ENCODE assay signal across 1 cellular context in genomic region chr11:73178092-73178539, GRCh38.
A peak's percentile ranks its signal among the peaks of the same experiment; 100 is the strongest.
TF ChIP-seq lines count a peak whose summit lies in the region.

No MANE protein-coding gene starts in this region.

TF ChIP-seq in GM12878, 131 proteins besides CTCF, POLR2A, EP300 and RAD21 (continued from another document):
- TF ChIP-seq, protein P1, sequence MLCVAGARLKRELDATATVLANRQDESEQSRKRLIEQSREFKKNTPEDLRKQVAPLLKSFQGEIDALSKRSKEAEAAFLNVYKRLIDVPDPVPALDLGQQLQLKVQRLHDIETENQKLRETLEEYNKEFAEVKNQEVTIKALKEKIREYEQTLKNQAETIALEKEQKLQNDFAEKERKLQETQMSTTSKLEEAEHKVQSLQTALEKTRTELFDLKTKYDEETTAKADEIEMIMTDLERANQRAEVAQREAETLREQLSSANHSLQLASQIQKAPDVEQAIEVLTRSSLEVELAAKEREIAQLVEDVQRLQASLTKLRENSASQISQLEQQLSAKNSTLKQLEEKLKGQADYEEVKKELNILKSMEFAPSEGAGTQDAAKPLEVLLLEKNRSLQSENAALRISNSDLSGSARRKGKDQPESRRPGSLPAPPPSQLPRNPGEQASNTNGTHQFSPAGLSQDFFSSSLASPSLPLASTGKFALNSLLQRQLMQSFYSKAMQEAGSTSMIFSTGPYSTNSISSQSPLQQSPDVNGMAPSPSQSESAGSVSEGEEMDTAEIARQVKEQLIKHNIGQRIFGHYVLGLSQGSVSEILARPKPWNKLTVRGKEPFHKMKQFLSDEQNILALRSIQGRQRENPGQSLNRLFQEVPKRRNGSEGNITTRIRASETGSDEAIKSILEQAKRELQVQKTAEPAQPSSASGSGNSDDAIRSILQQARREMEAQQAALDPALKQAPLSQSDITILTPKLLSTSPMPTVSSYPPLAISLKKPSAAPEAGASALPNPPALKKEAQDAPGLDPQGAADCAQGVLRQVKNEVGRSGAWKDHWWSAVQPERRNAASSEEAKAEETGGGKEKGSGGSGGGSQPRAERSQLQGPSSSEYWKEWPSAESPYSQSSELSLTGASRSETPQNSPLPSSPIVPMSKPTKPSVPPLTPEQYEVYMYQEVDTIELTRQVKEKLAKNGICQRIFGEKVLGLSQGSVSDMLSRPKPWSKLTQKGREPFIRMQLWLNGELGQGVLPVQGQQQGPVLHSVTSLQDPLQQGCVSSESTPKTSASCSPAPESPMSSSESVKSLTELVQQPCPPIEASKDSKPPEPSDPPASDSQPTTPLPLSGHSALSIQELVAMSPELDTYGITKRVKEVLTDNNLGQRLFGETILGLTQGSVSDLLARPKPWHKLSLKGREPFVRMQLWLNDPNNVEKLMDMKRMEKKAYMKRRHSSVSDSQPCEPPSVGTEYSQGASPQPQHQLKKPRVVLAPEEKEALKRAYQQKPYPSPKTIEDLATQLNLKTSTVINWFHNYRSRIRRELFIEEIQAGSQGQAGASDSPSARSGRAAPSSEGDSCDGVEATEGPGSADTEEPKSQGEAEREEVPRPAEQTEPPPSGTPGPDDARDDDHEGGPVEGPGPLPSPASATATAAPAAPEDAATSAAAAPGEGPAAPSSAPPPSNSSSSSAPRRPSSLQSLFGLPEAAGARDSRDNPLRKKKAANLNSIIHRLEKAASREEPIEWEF (IDR thresholded peaks at IDR 0.05; ENCODE audit: insufficient replicate concordance, low read depth, low read length): no peak
- TF ChIP-seq IRF4 (IDR thresholded peaks at IDR 0.05; ENCODE audit: low read depth, low read length): peak; percentile 56; the same call in 1 of the 2 replicates
- TF ChIP-seq, protein P2, sequence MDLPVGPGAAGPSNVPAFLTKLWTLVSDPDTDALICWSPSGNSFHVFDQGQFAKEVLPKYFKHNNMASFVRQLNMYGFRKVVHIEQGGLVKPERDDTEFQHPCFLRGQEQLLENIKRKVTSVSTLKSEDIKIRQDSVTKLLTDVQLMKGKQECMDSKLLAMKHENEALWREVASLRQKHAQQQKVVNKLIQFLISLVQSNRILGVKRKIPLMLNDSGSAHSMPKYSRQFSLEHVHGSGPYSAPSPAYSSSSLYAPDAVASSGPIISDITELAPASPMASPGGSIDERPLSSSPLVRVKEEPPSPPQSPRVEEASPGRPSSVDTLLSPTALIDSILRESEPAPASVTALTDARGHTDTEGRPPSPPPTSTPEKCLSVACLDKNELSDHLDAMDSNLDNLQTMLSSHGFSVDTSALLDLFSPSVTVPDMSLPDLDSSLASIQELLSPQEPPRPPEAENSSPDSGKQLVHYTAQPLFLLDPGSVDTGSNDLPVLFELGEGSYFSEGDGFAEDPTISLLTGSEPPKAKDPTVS (IDR thresholded peaks at IDR 0.05; ENCODE audit: low read depth, low read length): no peak
- TF ChIP-seq GATAD2B (conservative IDR thresholded peaks at IDR 0.05; ENCODE audit: low read depth): no peak
- no peak for TF ChIP-seq HCFC1 (IDR thresholded peaks at IDR 0.05; ENCODE audit: low read length)
- no peak for TF ChIP-seq STAT3 (IDR thresholded peaks at IDR 0.05; ENCODE audit: low read depth, low read length)
- TF ChIP-seq TCF12 (IDR thresholded peaks at IDR 0.05; ENCODE audit: low read depth, low read length): 0 out of 2 replicates have a peak, but pooled peaks have one; percentile 17
- peak; percentile 100 for TF ChIP-seq SMC3 (IDR thresholded peaks at IDR 0.05; ENCODE audit: borderline replicate concordance, low read length)
- TF ChIP-seq RUNX3 (IDR thresholded peaks at IDR 0.05; ENCODE audit: low read length): peak; percentile 81
- TF ChIP-seq, protein P3, sequence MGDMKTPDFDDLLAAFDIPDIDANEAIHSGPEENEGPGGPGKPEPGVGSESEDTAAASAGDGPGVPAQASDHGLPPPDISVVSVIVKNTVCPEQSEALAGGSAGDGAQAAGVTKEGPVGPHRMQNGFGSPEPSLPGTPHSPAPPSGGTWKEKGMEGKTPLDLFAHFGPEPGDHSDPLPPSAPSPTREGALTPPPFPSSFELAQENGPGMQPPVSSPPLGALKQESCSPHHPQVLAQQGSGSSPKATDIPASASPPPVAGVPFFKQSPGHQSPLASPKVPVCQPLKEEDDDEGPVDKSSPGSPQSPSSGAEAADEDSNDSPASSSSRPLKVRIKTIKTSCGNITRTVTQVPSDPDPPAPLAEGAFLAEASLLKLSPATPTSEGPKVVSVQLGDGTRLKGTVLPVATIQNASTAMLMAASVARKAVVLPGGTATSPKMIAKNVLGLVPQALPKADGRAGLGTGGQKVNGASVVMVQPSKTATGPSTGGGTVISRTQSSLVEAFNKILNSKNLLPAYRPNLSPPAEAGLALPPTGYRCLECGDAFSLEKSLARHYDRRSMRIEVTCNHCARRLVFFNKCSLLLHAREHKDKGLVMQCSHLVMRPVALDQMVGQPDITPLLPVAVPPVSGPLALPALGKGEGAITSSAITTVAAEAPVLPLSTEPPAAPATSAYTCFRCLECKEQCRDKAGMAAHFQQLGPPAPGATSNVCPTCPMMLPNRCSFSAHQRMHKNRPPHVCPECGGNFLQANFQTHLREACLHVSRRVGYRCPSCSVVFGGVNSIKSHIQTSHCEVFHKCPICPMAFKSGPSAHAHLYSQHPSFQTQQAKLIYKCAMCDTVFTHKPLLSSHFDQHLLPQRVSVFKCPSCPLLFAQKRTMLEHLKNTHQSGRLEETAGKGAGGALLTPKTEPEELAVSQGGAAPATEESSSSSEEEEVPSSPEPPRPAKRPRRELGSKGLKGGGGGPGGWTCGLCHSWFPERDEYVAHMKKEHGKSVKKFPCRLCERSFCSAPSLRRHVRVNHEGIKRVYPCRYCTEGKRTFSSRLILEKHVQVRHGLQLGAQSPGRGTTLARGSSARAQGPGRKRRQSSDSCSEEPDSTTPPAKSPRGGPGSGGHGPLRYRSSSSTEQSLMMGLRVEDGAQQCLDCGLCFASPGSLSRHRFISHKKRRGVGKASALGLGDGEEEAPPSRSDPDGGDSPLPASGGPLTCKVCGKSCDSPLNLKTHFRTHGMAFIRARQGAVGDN (IDR thresholded peaks at IDR 0.05): peak; percentile 29; the same call in 1 of the 2 replicates
- TF ChIP-seq POU2F2 (IDR thresholded peaks at IDR 0.05; ENCODE audit: borderline replicate concordance, low read depth, low read length): peak; percentile 74; the same call in 2 of the 3 replicates
- TF ChIP-seq NR2F1 (conservative IDR thresholded peaks at IDR 0.05): 0 out of 2 replicates have a peak, but pooled peaks have one; percentile 39
- no peak for TF ChIP-seq SMAD5 (IDR thresholded peaks at IDR 0.05; ENCODE audit: low read depth)
- TF ChIP-seq YY1 (IDR thresholded peaks at IDR 0.05; ENCODE audit: low read depth, low read length): peak; percentile 75; the same call in 1 of the 2 replicates
- TF ChIP-seq MLLT1 (IDR thresholded peaks at IDR 0.05): peak; percentile 32; the same call in 1 of the 2 replicates
- no peak for TF ChIP-seq FOXK2 (IDR thresholded peaks at IDR 0.05)
- peak; percentile 21 for TF ChIP-seq SP1 (IDR thresholded peaks at IDR 0.05; ENCODE audit: low read depth, low read length)
- 0 out of 2 replicates have a peak, but pooled peaks have one; percentile 44 for TF ChIP-seq NBN (IDR thresholded peaks at IDR 0.05)
- 0 out of 2 replicates have a peak, but pooled peaks have one; percentile 34 for TF ChIP-seq MEF2A (IDR thresholded peaks at IDR 0.05; ENCODE audit: insufficient read depth, low read depth, low read length)
- TF ChIP-seq TBL1XR1 (IDR thresholded peaks at IDR 0.05; ENCODE audit: low read depth, low read length): peak; percentile 49; the same call in 1 of the 2 replicates
- TF ChIP-seq IKZF2 (IDR thresholded peaks at IDR 0.05): peak in 1 of 2 experiments; percentile 22; a peak in 1 of 4 replicates
- no peak for TF ChIP-seq HDGF (IDR thresholded peaks at IDR 0.05)
- TF ChIP-seq, protein P4, sequence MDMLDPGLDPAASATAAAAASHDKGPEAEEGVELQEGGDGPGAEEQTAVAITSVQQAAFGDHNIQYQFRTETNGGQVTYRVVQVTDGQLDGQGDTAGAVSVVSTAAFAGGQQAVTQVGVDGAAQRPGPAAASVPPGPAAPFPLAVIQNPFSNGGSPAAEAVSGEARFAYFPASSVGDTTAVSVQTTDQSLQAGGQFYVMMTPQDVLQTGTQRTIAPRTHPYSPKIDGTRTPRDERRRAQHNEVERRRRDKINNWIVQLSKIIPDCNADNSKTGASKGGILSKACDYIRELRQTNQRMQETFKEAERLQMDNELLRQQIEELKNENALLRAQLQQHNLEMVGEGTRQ (IDR thresholded peaks at IDR 0.05; ENCODE audit: borderline replicate concordance, low read depth, low read length): no peak
- no peak for TF ChIP-seq IRF3 (IDR thresholded peaks at IDR 0.05)
